Comparison of ENCODE assay signal across 8 cellular contexts in genomic region chr5:78509884-78510769, GRCh38.
DNase-seq lines count a peak whose midpoint lies in the region; ATAC-seq, FAIRE-seq and TF ChIP-seq lines count a peak whose summit lies in the region.

No MANE protein-coding gene starts in this region.

- H2AFZ ChIP-seq in GM12878 (ENCODE audit: control insufficient read depth, low read depth, low read length): peak overlapping the region; percentile 62

- TF ChIP-seq RAD21 in GM12878 (IDR thresholded peaks at IDR 0.05; ENCODE audit: insufficient read depth, low read depth, low read length): no peak

- RAD21 ChIA-PET in GM12878 (lab: Charles Lee; ENCODE audit: unreplicated experiment): interaction anchor here (0.8 to 1.2 kb wide), 2 partner anchors 19 to 64 kb away, joined by 3 read pairs; no protein-coding TSS in a partner anchor

- 6% methylated on average over 61 of the region's 61 CpGs for WGBS in GM12878 (ENCODE audit: insufficient coverage, insufficient replicate concordance, low lambda C conversion rate, missing lambda C conversion rate)

- FAIRE-seq in GM12878 (lab: Jason Lieb, UNC): no peak

- H3K36me3 ChIP-seq in Panc1 (ENCODE audit: control insufficient read depth, insufficient read depth, low read length) (no peaks in the 10 kb centered on the region), GM12878 (ENCODE audit: control insufficient read depth in 2 of 2, insufficient read depth in 2 of 2, low read length in 1 of 2) (peaks cover 0 to 5% of the 10 kb centered on the region in 2 experiments; a peak in 1 of 4 replicates), iPS-20b (ENCODE audit: insufficient read depth, low read depth, low read length) (no peaks in the 10 kb centered on the region)

- TF ChIP-seq EP300 in GM12878 (IDR thresholded peaks at IDR 0.05; ENCODE audit: borderline replicate concordance in 1 of 2, control insufficient read depth in 1 of 2, low read depth in 2 of 2, low read length in 2 of 2): no peak

- no peaks in the 10 kb centered on the region for H3K27me3 ChIP-seq in Panc1 (ENCODE audit: control insufficient read depth, insufficient read depth, low read length)
- H3K27me3 ChIP-seq in GM12878 (replicated peaks in 1 of 2; ENCODE audit: control insufficient read depth in 2 of 2, insufficient read depth in 2 of 2, low read length in 1 of 2): no peaks in the 10 kb centered on the region
- no peaks in the 10 kb centered on the region for H3K27me3 ChIP-seq in iPS-20b (ENCODE audit: insufficient read depth, low read length)

- no peaks in the 10 kb centered on the region; the same call in 1 of the 2 replicates for H3K79me2 ChIP-seq in GM12878 (ENCODE audit: control insufficient read depth, insufficient read depth, low read length)

- no peak for TF ChIP-seq POLR2A in GM12878 (IDR thresholded peaks at IDR 0.05; ENCODE audit: low read depth, low read length)

- peak overlapping the region; percentile 43 for H3K9ac ChIP-seq in GM12878 (ENCODE audit: control insufficient read depth, insufficient read depth, low read length)
- no peak overlapping the region for H3K9ac ChIP-seq in iPS-20b (ENCODE audit: low read depth, low read length)

- H3K4me1 ChIP-seq in Panc1 (ENCODE audit: control insufficient read depth, insufficient read depth, low read length) (peaks cover 8% of the 10 kb centered on the region; the same call in 1 of the 2 replicates), GM12878 (ENCODE audit: control insufficient read depth, insufficient read depth, low read length) (peaks cover 9% of the 10 kb centered on the region), iPS-20b (ENCODE audit: insufficient read depth, low read length) (peaks cover 28% of the 10 kb centered on the region)

- intact Hi-C loops in Panc1 (cut with micrococcal nuclease; ENCODE audit: unreplicated experiment): no loop called here
- intact Hi-C loops in GM12878 (cut with micrococcal nuclease; ENCODE audit: unreplicated experiment): no loop called here

- H3K4me3 ChIP-seq in Panc1 (ENCODE audit: low read depth in 2 of 2, low read length in 2 of 2) (no peak overlapping the region), GM12878 (peak overlapping the region; percentile 31; the same call in 1 of the 2 replicates), iPS-20b (ENCODE audit: low read length) (peak overlapping the region; percentile 53; the same call in 1 of the 2 replicates), skin epidermis (peak overlapping the region; percentile 6 to 47 (median 28))

- POLR2A ChIA-PET in Panc1 (lab: Charles Lee) (no interaction called here), GM12878 (lab: Charles Lee) (no interaction called here)

- H3K4me2 ChIP-seq in GM12878 (ENCODE audit: control insufficient read depth, insufficient read depth): peak overlapping the region; percentile 88

- DNase-seq in NCI-H526 (lab: John Stamatoyannopoulos, UW) (peak; percentile 6 to 67), NCI-H526 treated with DMSO at 0.1 percent for 48 hours (lab: John Stamatoyannopoulos, UW) (no peak), Panc1 (ENCODE audit: low read depth, low spot score) (no peak), GM12878 (ENCODE audit: low read depth, low spot score) (no peak), foreskin melanocyte (no peak)

- SMC1A ChIA-PET in GM12878 (lab: Charles Lee; ENCODE audit: uncharacterized antibody, unreplicated experiment): interaction anchor here (0.7 to 2.1 kb wide), 2 partner anchors 9 to 15 kb away, joined by 3 to 6 read pairs; no protein-coding TSS in a partner anchor

- in situ Hi-C loops in Panc1 (cut with HindIII; ENCODE audit: low pct_unique_long_range_greater_than_20kb, low sequenced_read_pairs) (no loop called here), GM12878 (cut with MboI) (no loop called here)

- no peak overlapping the region for H3K27ac ChIP-seq in Panc1 (ENCODE audit: low read length)
- no peak overlapping the region for H3K27ac ChIP-seq in GM12878 (ENCODE audit: control insufficient read depth, insufficient read depth)
- H3K27ac ChIP-seq in iPS-20b (ENCODE audit: low read length): no peak overlapping the region
- peak overlapping the region in 17 of 21 experiments; percentile 10 to 85 (median 63) for H3K27ac ChIP-seq in skin epidermis

- H4K20me1 ChIP-seq in GM12878 (ENCODE audit: control insufficient read depth, insufficient read depth): 0 out of 2 replicates have a peak, but pooled peaks cover 5% of the 10 kb centered on the region

- H3K9me3 ChIP-seq in Panc1 (ENCODE audit: control insufficient read depth, insufficient read depth, low read depth, low read length) (no peaks in the 10 kb centered on the region), GM12878 (replicated peaks; ENCODE audit: control insufficient read depth, insufficient read depth, low read length) (no peaks in the 10 kb centered on the region), iPS-20b (ENCODE audit: insufficient read depth, low read depth, low read length) (no peaks in the 10 kb centered on the region)

- no peak for TF ChIP-seq CTCF in Panc1 (IDR thresholded peaks at IDR 0.05)
- no peak for TF ChIP-seq CTCF in GM12878 (IDR thresholded peaks at IDR 0.05 in 2 of 3, conservative IDR thresholded peaks at IDR 0.05 in 1 of 3; ENCODE audit: control insufficient read depth in 2 of 3, extremely low read depth in 1 of 3, insufficient read depth in 1 of 3, low read depth in 3 of 3, low read length in 3 of 3)

- CTCF ChIA-PET in Panc1 (lab: Charles Lee) (no interaction called here), GM12878 (lab: Yijun Ruan, JAX) (interaction anchor here (1.0 to 1.1 kb wide), 2 partner anchors 23 kb away, joined by 3 to 4 read pairs; no protein-coding TSS in a partner anchor)

- ATAC-seq in HG02943 (IDR thresholded peaks at IDR 0.05; ENCODE audit: low read depth, unreplicated experiment) (peak; percentile 75), Panc1 (peak; percentile 47; the same call in 1 of the 2 replicates), GM12878 (peak; percentile 90)

- BruUV-seq in Panc1 (replicated peaks; lab: Mats Ljungman, UMichigan) (no TSS peak), GM12878 (replicated peaks; lab: Mats Ljungman, UMichigan) (no TSS peak)

TF ChIP-seq in GM12878, 131 proteins besides CTCF, POLR2A, EP300 and RAD21:
- TF ChIP-seq BHLHE40 (IDR thresholded peaks at IDR 0.05; ENCODE audit: borderline replicate concordance in 1 of 2, low read depth in 2 of 2, low read length in 1 of 2) (peak in 1 of 2 experiments; percentile 34; a peak in 1 of 4 replicates), RUNX3 (IDR thresholded peaks at IDR 0.05; ENCODE audit: low read length) (peak; percentile 25; the same call in 1 of the 2 replicates), ETV6 (conservative IDR thresholded peaks at IDR 0.05 in 1 of 2, IDR thresholded peaks at IDR 0.05 in 1 of 2; ENCODE audit: borderline replicate concordance in 1 of 2, low read depth in 1 of 2) (0 out of 4 replicates have a peak, but pooled peaks of 1 of the 2 experiments have one; percentile 21), HSF1 (IDR thresholded peaks at IDR 0.05; ENCODE audit: low read depth, low read length) (no peak)

Comparison
In these comparisons a context has a peak if more than half of its experiments do, and no peak if none do; other contexts are left out.
1. DNase-seq: peak in NCI-H526 (2 of 2); none in NCI-H526 treated with DMSO at 0.1 percent for 48 hours (single experiment), Panc1 (single experiment), GM12878 (single experiment) and foreskin melanocyte (single experiment).
2. H3K27ac ChIP-seq: peak in skin epidermis (17 of 21); none in Panc1 (single experiment), GM12878 (single experiment) and iPS-20b (single experiment).
3. H3K4me3 ChIP-seq: peak in GM12878 (single experiment), iPS-20b (single experiment) and skin epidermis (7 of 7); none in Panc1 (0 of 2).
4. Peak in every context shown above with its lines, with median percentiles within 50 percentile points of each other: ATAC-seq.